26 cellular contexts compared by ENCODE assay signal in genomic region chr2:232794981-232795380, GRCh38. TPM values are rescaled to one million over a fixed set of nuclear protein-coding genes. Genes with fewer than 3 reads are reported as not detected.
DNase-seq lines count a peak whose midpoint lies in the region; TF ChIP-seq lines count a peak whose summit lies in the region.
"Had no signal": no experiment of that assay in that cellular context is flagged by ENCODE, and none has a peak within 500 bp of the region (broad histone marks: within the 10 kb centered on the region; RNA-seq: fewer than 3 reads in every experiment).

No MANE protein-coding gene starts in this region.

- BruUV-seq in MCF 10A (replicated peaks; lab: Mats Ljungman, UMichigan) = no TSS peak

- H3K27me3 ChIP-seq in breast epithelium (no peaks in the 10 kb centered on the region), adipocyte (replicated peaks; ENCODE audit: control insufficient read depth, insufficient read depth, low read length) (no peaks in the 10 kb centered on the region)
- H3K27me3 ChIP-seq: SJSA1 had no signal

- TF ChIP-seq CTCF in MCF 10A (IDR thresholded peaks at IDR 0.05; ENCODE audit: unreplicated experiment) (no peak), breast epithelium (IDR thresholded peaks at IDR 0.05) (no peak), type B pancreatic cell (conservative IDR thresholded peaks at IDR 0.05) (no peak)

- H3K9me3 ChIP-seq in breast epithelium (no peaks in the 10 kb centered on the region), adipocyte (ENCODE audit: control insufficient read depth, low read length) (no peaks in the 10 kb centered on the region)
- H3K9me3 ChIP-seq: A549, SJSA1 had no signal

- H3K27me3 Mint-ChIP-seq in MCF 10A (ENCODE audit: insufficient read depth, unreplicated experiment) = no peaks in the 10 kb centered on the region
- H3K27me3 Mint-ChIP-seq in type B pancreatic cell = no peaks in the 10 kb centered on the region
- H3K27me3 Mint-ChIP-seq: B cell; CD8-positive, alpha-beta memory T cell had no signal

- H3K36me3 ChIP-seq in breast epithelium (peaks cover 14% of the 10 kb centered on the region), adipocyte (ENCODE audit: control insufficient read depth, insufficient read depth, low read length, severe bottlenecking) (peaks cover 58% of the 10 kb centered on the region)

- intact Hi-C loops in MCF 10A (cut with micrococcal nuclease) = no loop called here
- intact Hi-C loops in breast epithelium (cut with DNase I; ENCODE audit: low total_unique reads) = no loop called here

- H3K27ac Mint-ChIP-seq in MCF 10A (ENCODE audit: low read depth, unreplicated experiment) = peak overlapping the region; percentile 78
- H3K27ac Mint-ChIP-seq in type B pancreatic cell = peak overlapping the region; percentile 35
- H3K27ac Mint-ChIP-seq: B cell had no signal

- H3K4me3 Mint-ChIP-seq in MCF 10A (ENCODE audit: unreplicated experiment) (no peak overlapping the region), type B pancreatic cell (no peak overlapping the region)
- H3K4me3 Mint-ChIP-seq: B cell; CD8-positive, alpha-beta memory T cell had no signal

- H3K4me1 Mint-ChIP-seq in MCF 10A (ENCODE audit: insufficient read depth, unreplicated experiment) (peaks cover 5% of the 10 kb centered on the region), type B pancreatic cell (ENCODE audit: unreplicated experiment) (no peaks in the 10 kb centered on the region)
- H3K4me1 Mint-ChIP-seq: B cell had no signal

- H3K4me3 ChIP-seq in breast epithelium (no peak overlapping the region), adipocyte (ENCODE audit: low read length) (no peak overlapping the region)
- H3K4me3 ChIP-seq: A549, SJSA1 had no signal

- POLR2A ChIA-PET in MCF 10A (lab: Yijun Ruan, JAX) = interaction anchor here (0.8 to 1.4 kb wide), 2 partner anchors 9 to 11 kb away, joined by 3 to 5 read pairs; no protein-coding TSS in a partner anchor

- H3K27ac ChIP-seq in breast epithelium (no peak overlapping the region), epithelial cell of prostate (peak overlapping the region; percentile 40)
- H3K27ac ChIP-seq: C4-2B, SJSA1 had no signal

- no peaks in the 10 kb centered on the region for H3K9me3 Mint-ChIP-seq in MCF 10A (ENCODE audit: unreplicated experiment)
- no peaks in the 10 kb centered on the region for H3K9me3 Mint-ChIP-seq in type B pancreatic cell
- H3K9me3 Mint-ChIP-seq: CD8-positive, alpha-beta memory T cell had no signal

- DNase-seq in MCF 10A (ENCODE audit: unreplicated experiment) (no peak), breast epithelium (ENCODE audit: low spot score in 2 of 2) (no peak), adipocyte (ENCODE audit: low read depth) (peak; percentile 62), epithelial cell of prostate (ENCODE audit: low read depth, low spot score) (no peak), type B pancreatic cell (ENCODE audit: extremely low spot score, unreplicated experiment) (no peak), NOMO-1 treated with dmso at 0.1 percent for 144 hours (lab: John Stamatoyannopoulos, UW; ENCODE audit: unreplicated experiment) (no peak), UCSD-AML1 (lab: John Stamatoyannopoulos, UW; ENCODE audit: unreplicated experiment) (no peak)
- no peak for DNase-seq in activated CD8-positive, alpha-beta memory T cell treated with anti-CD3 and anti-CD28 coated beads, Interleukin-2, amount 50 U/mL, for 4 hours
- DNase-seq: CD8-positive, alpha-beta memory T cell; DMS 273 treated with DMSO at 0.1 percent for 48 hours; DMS79; GF-D8; Karpas-422; MV-4-11; NCI-H1105; NCI-H2029; NCI-H446; NCI-H524 treated with DMSO at 0.1 percent for 48 hours; NCI-H774; Right ventricle myocardium superior; RPMI8226 had no signal

- H3K4me1 ChIP-seq in breast epithelium = no peaks in the 10 kb centered on the region
- H3K4me1 ChIP-seq in adipocyte (ENCODE audit: control insufficient read depth, insufficient read depth, low read length) = peaks cover 21% of the 10 kb centered on the region

- CTCF ChIA-PET in MCF 10A (lab: Yijun Ruan, JAX) = interaction anchor here (0.6 to 0.8 kb wide), 2 partner anchors 46 to 52 kb away, joined by 3 to 4 read pairs; no protein-coding TSS in a partner anchor

- H3K36me3 Mint-ChIP-seq in MCF 10A (ENCODE audit: insufficient read depth, unreplicated experiment) (peaks cover 43% of the 10 kb centered on the region), type B pancreatic cell (peaks cover 48% of the 10 kb centered on the region)

- H3K9ac ChIP-seq in adipocyte (ENCODE audit: low read length) = peak overlapping the region; percentile 59

- TF ChIP-seq POLR2A in breast epithelium (IDR thresholded peaks at IDR 0.05) = no peak

RNA-seq across cellular contexts. Expression of gene KCNJ13, which starts 18.6 kb away (rescaled TPM):
- total RNA-seq in MCF 10A (2022) (not detected in 2 replicates), breast epithelium (under 1 TPM in 1 of 3 donors, not detected in 2; 0.73 TPM), type B pancreatic cell (ENCODE audit: low replicate concordance) (1.6 and 2.9 TPM in 2 replicates)
- total RNA-seq: B cell; CD8-positive, alpha-beta memory T cell; HT-29; Right ventricle myocardium superior; SJSA1 had no signal
